14 cellular contexts compared by ENCODE assay signal in the genomic region with DNA sequence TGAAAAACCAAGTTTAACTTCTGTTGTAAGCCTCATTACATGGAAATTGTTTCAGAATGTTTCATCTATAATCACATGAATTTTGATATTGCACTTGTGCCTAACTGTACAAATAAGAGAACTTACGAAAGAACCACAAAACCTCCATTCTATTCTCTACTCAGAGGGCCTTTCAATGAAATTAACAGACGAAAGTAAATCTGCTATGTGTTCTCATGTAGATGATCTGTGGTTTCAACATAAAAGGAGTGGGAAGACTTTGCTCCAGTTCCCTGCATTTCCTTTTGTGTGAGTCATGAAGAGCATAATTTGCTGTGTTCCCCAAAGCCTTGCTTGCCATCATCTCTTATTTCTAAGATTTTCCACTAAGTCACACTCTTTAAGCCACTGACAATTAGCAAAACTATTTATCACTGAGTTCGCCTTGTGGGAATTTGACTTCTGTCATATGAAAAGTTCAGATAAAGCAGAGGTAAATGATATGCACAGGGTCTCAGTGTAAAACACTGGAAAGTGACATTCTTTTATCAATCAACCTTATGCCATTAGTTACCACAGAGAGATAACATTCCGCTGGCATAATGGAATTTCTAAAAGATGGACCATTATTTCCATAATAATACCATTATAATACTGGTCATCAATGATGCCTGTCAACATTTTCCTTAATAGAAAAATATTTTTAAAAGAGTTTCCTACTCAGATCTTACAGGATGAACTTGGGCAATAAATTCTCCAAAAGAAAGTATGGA.
A peak's percentile ranks its signal among the peaks of the same experiment; 100 is the strongest.
DNase-seq lines count a peak whose midpoint lies in the region; ATAC-seq and TF ChIP-seq lines count a peak whose summit lies in the region.
"Had no signal": no experiment of that assay in that cellular context is flagged by ENCODE, and none has a peak within 500 bp of the region (broad histone marks: within the 10 kb centered on the region; RNA-seq: fewer than 3 reads in every experiment).

No MANE protein-coding gene starts in this region.

- intact Hi-C loops in posterior vena cava (cut with DNase I): no loop called here

- H3K4me3 ChIP-seq in fibroblast of mammary gland (ENCODE audit: control insufficient read depth, low read depth, low read length): no peak overlapping the region
- H3K4me3 ChIP-seq in skeletal muscle cell (ENCODE audit: low read depth, low read length): no peak overlapping the region
- H3K4me3 ChIP-seq: cardiac muscle cell, lung, psoas muscle, upper lobe of left lung had no signal

- ATAC-seq in SK-N-SH treated with all-trans-retinoic acid at 6 μM for 48 hours: peak; percentile 54
- no peak for ATAC-seq in GM18498 (IDR thresholded peaks at IDR 0.05; ENCODE audit: unreplicated experiment)
- ATAC-seq: psoas muscle had no signal

- peak; percentile 46 for DNase-seq in H4 (ENCODE audit: low spot score)
- DNase-seq in fibroblast of mammary gland (ENCODE audit: low read depth): peak; percentile 85
- DNase-seq in skeletal muscle cell (ENCODE audit: low read depth): peak; percentile 67
- DNase-seq in posterior vena cava (ENCODE audit: low spot score): no peak
- DNase-seq in activated gamma-delta T cell (lab: John Stamatoyannopoulos, UW): no peak
- DNase-seq in stimulated activated CD4-positive, alpha-beta T cell treated with anti-CD3 and anti-CD28 coated beads, Interleukin-12 subunit alpha, Interleukin-12 subunit beta, amount 100 ng/mL, for 4 hours: no peak
- DNase-seq: activated CD8-positive, alpha-beta memory T cell treated with anti-CD3 and anti-CD28 coated beads for 24 hours; GOT3; psoas muscle; upper lobe of left lung had no signal

- no peak for TF ChIP-seq CTCF in fibroblast of mammary gland (conservative IDR thresholded peaks at IDR 0.05; ENCODE audit: control insufficient read depth, insufficient read depth, low read depth, low read length)

TF ChIP-seq in SK-N-SH treated with all-trans-retinoic acid at 6 μM for 48 hours, 23 proteins besides CTCF, POLR2A, EP300 and RAD21:
- TF ChIP-seq, protein P1, sequence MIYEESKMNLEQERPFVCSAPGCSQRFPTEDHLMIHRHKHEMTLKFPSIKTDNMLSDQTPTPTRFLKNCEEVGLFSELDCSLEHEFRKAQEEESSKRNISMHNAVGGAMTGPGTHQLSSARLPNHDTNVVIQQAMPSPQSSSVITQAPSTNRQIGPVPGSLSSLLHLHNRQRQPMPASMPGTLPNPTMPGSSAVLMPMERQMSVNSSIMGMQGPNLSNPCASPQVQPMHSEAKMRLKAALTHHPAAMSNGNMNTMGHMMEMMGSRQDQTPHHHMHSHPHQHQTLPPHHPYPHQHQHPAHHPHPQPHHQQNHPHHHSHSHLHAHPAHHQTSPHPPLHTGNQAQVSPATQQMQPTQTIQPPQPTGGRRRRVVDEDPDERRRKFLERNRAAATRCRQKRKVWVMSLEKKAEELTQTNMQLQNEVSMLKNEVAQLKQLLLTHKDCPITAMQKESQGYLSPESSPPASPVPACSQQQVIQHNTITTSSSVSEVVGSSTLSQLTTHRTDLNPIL (CRISPR knock-in tag; IDR thresholded peaks at IDR 0.05; ENCODE audit: low read depth): peak; percentile 59; the same call in 1 of the 2 replicates
- TF ChIP-seq, protein P2, sequence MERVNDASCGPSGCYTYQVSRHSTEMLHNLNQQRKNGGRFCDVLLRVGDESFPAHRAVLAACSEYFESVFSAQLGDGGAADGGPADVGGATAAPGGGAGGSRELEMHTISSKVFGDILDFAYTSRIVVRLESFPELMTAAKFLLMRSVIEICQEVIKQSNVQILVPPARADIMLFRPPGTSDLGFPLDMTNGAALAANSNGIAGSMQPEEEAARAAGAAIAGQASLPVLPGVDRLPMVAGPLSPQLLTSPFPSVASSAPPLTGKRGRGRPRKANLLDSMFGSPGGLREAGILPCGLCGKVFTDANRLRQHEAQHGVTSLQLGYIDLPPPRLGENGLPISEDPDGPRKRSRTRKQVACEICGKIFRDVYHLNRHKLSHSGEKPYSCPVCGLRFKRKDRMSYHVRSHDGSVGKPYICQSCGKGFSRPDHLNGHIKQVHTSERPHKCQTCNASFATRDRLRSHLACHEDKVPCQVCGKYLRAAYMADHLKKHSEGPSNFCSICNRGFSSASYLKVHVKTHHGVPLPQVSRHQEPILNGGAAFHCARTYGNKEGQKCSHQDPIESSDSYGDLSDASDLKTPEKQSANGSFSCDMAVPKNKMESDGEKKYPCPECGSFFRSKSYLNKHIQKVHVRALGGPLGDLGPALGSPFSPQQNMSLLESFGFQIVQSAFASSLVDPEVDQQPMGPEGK (CRISPR knock-in tag; IDR thresholded peaks at IDR 0.05; ENCODE audit: borderline replicate concordance): peak; percentile 30; the same call in 1 of the 2 replicates
- TF ChIP-seq OSR1 (CRISPR knock-in tag; IDR thresholded peaks at IDR 0.05) (no peak), SNAI2 (CRISPR knock-in tag; IDR thresholded peaks at IDR 0.05) (no peak), BACH2 (CRISPR knock-in tag; IDR thresholded peaks at IDR 0.05; ENCODE audit: borderline replicate concordance) (no peak), RARB (CRISPR knock-in tag; IDR thresholded peaks at IDR 0.05) (no peak), ISL1 (CRISPR knock-in tag; IDR thresholded peaks at IDR 0.05) (peak; percentile 94), ZFP3 (CRISPR knock-in tag; IDR thresholded peaks at IDR 0.05) (peak; percentile 44; the same call in 1 of the 2 replicates)
- TF ChIP-seq, protein P3, sequence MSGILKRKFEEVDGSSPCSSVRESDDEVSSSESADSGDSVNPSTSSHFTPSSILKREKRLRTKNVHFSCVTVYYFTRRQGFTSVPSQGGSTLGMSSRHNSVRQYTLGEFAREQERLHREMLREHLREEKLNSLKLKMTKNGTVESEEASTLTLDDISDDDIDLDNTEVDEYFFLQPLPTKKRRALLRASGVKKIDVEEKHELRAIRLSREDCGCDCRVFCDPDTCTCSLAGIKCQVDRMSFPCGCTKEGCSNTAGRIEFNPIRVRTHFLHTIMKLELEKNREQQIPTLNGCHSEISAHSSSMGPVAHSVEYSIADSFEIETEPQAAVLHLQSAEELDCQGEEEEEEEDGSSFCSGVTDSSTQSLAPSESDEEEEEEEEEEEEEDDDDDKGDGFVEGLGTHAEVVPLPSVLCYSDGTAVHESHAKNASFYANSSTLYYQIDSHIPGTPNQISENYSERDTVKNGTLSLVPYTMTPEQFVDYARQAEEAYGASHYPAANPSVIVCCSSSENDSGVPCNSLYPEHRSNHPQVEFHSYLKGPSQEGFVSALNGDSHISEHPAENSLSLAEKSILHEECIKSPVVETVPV (CRISPR knock-in tag; IDR thresholded peaks at IDR 0.05): peak; percentile 72; the same call in 1 of the 2 replicates

Comparison
In these comparisons a context has a peak if more than half of its experiments do, and no peak if none do; other contexts are left out.
1. DNase-seq: peak in H4 (single experiment), fibroblast of mammary gland (single experiment) and skeletal muscle cell (single experiment); none in posterior vena cava (single experiment), activated gamma-delta T cell (single experiment) and stimulated activated CD4-positive, alpha-beta T cell treated with anti-CD3 and anti-CD28 coated beads, Interleukin-12 subunit alpha, Interleukin-12 subunit beta, amount 100 ng/mL, for 4 hours (single experiment).